ENCODE assay signal across 19 cellular contexts in the genomic region with DNA sequence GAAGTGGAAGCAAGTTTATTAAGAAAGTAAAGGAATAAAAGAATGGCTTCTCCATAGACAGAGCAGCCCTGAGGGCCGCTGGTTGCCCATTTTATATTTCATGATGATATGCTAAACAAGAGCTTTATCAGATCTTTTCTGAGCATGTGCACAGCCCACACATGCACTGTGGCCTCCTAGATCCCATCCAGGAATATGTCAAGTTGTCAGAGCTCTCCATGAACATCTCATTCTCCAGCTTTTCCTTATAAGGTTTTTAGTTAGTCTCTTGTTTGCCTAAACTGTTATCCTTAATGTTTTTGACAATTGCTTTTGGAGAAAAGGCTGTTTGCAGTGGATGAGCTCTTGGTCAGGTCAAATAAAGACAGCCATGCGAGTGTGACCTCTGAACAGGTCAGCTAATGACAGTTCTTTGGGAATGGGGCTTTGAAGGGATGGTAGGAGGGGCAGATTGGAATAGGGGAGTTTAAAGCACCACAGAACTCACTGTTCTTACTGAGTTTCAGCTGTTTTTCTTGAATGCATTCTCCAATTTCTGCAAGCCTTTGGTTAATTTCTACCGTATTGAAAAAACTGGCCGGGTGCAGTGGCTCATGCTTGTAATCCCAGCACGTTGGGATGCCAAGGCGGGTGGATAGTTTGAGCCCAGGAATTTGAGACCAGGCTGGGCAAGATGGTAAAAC.
DNase-seq lines count a peak whose midpoint lies in the region; ATAC-seq and TF ChIP-seq lines count a peak whose summit lies in the region.
"Had no signal": no experiment of that assay in that cellular context is flagged by ENCODE, and none has a peak within 500 bp of the region (broad histone marks: within the 10 kb centered on the region; RNA-seq: fewer than 3 reads in every experiment).

No MANE protein-coding gene starts in this region.

- H2BK5ac ChIP-seq in IMR-90 (ENCODE audit: low read depth, low read length, poor library complexity, severe bottlenecking) = no peak overlapping the region

- 100% methylated on average over 2 of the region's 6 CpGs; no CpG with 5 or more reads in 1 of the 2 experiments for WGBS in IMR-90 (ENCODE audit: extremely low coverage in 2 of 2, insufficient read length in 1 of 2), 2 experiments
- 69 to 76% methylated on average over 2 to 5 of the region's 6 CpGs for WGBS in gastroesophageal sphincter (ENCODE audit: low coverage in 1 of 2), 2 donors
- 85 to 94% (median 90%) methylated on average over 6 of the region's 6 CpGs for WGBS in spleen, 5 donors

- peaks cover 20% of the 10 kb centered on the region for H3K36me3 ChIP-seq in IMR-90 (ENCODE audit: control insufficient read depth, insufficient read depth, low read length)
- H3K36me3 ChIP-seq in gastroesophageal sphincter = peaks cover 0 to 55% of the 10 kb centered on the region in 2 donors
- peaks cover 0 to 100% (median 66%) of the 10 kb centered on the region in 6 donors for H3K36me3 ChIP-seq in spleen

- H3K4me1 Mint-ChIP-seq in type B pancreatic cell (ENCODE audit: unreplicated experiment) = peaks cover 15% of the 10 kb centered on the region

- peak overlapping the region; percentile 40; the same call in 1 of the 2 replicates for H2AK5ac ChIP-seq in IMR-90 (ENCODE audit: low read depth, low read length)

- peaks cover 6% of the 10 kb centered on the region for H3K9me1 ChIP-seq in IMR-90 (ENCODE audit: insufficient read depth, low read length)

- no peak overlapping the region for H3K18ac ChIP-seq in IMR-90 (ENCODE audit: low read depth, low read length)

- peaks cover 30% of the 10 kb centered on the region; the same call in 1 of the 2 replicates for H4K20me1 ChIP-seq in IMR-90 (ENCODE audit: insufficient read depth, low read length)

- no peak overlapping the region for H2BK15ac ChIP-seq in IMR-90 (ENCODE audit: low read depth, low read length)

- no peak overlapping the region for H4K91ac ChIP-seq in IMR-90 (ENCODE audit: insufficient read depth, low read depth, low read length)

- ATAC-seq in IMR-90 (ENCODE audit: low read depth) (no peak), gastroesophageal sphincter (no peak)
- ATAC-seq: activated naive CD8-positive, alpha-beta T cell treated with anti-CD3 and anti-CD28 coated beads, Interleukin-2, amount 50 U/mL, for 24 hours; naive thymus-derived CD8-positive, alpha-beta T cell; SK-N-SH treated with all-trans-retinoic acid at 6 μM for 48 hours had no signal

- no peak overlapping the region for H3K9ac ChIP-seq in IMR-90 (ENCODE audit: low read depth, low read length)

- H3K23ac ChIP-seq in IMR-90 (ENCODE audit: low read depth, low read length) = no peak overlapping the region

- in situ Hi-C loops in IMR-90 (cut with MboI; ENCODE audit: low sequenced_read_pairs) = no loop called here

- no peak overlapping the region for H3K4me2 ChIP-seq in IMR-90 (ENCODE audit: low read depth, low read length)

- H2BK20ac ChIP-seq in IMR-90 (ENCODE audit: low read depth, low read length) = no peak overlapping the region

- no peak overlapping the region for H4K8ac ChIP-seq in IMR-90 (ENCODE audit: low read depth in 2 of 2, low read length in 2 of 2)

- H3K9me3 Mint-ChIP-seq in type B pancreatic cell = no peaks in the 10 kb centered on the region
- H3K9me3 Mint-ChIP-seq: activated naive CD8-positive, alpha-beta T cell treated with anti-CD3 and anti-CD28 coated beads, Interleukin-2, amount 50 U/mL, for 24 hours; HFFc6; naive thymus-derived CD8-positive, alpha-beta T cell had no signal

- no peak overlapping the region for H3K4me3 ChIP-seq in IMR-90 (ENCODE audit: insufficient read depth, low read depth, low read length)
- no peak overlapping the region for H3K4me3 ChIP-seq in gastroesophageal sphincter
- no peak overlapping the region for H3K4me3 ChIP-seq in spleen
- H3K4me3 ChIP-seq: cardiac muscle cell, Peyer's patch, suprapubic skin had no signal

- no peak for TF ChIP-seq EP300 in gastroesophageal sphincter (IDR thresholded peaks at IDR 0.05)

- H2AFZ ChIP-seq in IMR-90 (replicated peaks; ENCODE audit: low read length, poor library complexity) = no peak overlapping the region

- intact Hi-C loops in IMR-90 (cut with micrococcal nuclease) = no loop called here
- intact Hi-C loops in spleen (cut with DNase I; ENCODE audit: low total_unique reads) = no loop called here

- no peak overlapping the region for H3K14ac ChIP-seq in IMR-90 (replicated peaks; ENCODE audit: low read depth, low read length)

- no peak overlapping the region for H3K4me3 Mint-ChIP-seq in type B pancreatic cell
- H3K4me3 Mint-ChIP-seq: activated naive CD8-positive, alpha-beta T cell treated with anti-CD3 and anti-CD28 coated beads, Interleukin-2, amount 50 U/mL, for 24 hours; HFFc6; naive thymus-derived CD8-positive, alpha-beta T cell had no signal

- TF ChIP-seq RAD21 in IMR-90 (IDR thresholded peaks at IDR 0.05; ENCODE audit: low read length) = no peak

- POLR2A ChIA-PET in IMR-90 (lab: Charles Lee; ENCODE audit: unreplicated experiment) = no interaction called here

- no peak for DNase-seq in IMR-90
- DNase-seq in spleen = no peak
- no peak for DNase-seq in NCI-H2029 (lab: John Stamatoyannopoulos, UW)
- DNase-seq in dermis blood vessel endothelial cell = no peak
- no peak for DNase-seq in type B pancreatic cell (ENCODE audit: extremely low spot score, unreplicated experiment)
- DNase-seq: activated naive CD8-positive, alpha-beta T cell treated with anti-CD3 and anti-CD28 coated beads, Interleukin-2, amount 50 U/mL, for 24 hours; DMS79 treated with DMSO at 0.1 percent for 48 hours; effector memory CD4-positive, alpha-beta T cell; HFFc6; hypothalamus; mesendoderm; naive thymus-derived CD8-positive, alpha-beta T cell; Peyer's patch; stimulated activated CD8-positive, alpha-beta memory T cell treated with anti-CD3 and anti-CD28 coated beads, Interleukin-4, amount 100 ng/mL, for 48 hours had no signal

- H3K4me1 ChIP-seq in IMR-90 (ENCODE audit: control insufficient read depth, insufficient read depth, low read length) (peaks cover 3% of the 10 kb centered on the region), gastroesophageal sphincter (peaks cover 10 to 66% (median 19%) of the 10 kb centered on the region in 3 donors), spleen (peaks cover 0 to 33% (median 4%) of the 10 kb centered on the region in 6 donors)
- H3K4me1 ChIP-seq: Peyer's patch had no signal

- H2BK120ac ChIP-seq in IMR-90 (ENCODE audit: low read depth, low read length) = no peak overlapping the region; the same call in 1 of the 2 replicates

- H3K56ac ChIP-seq in IMR-90 (ENCODE audit: extremely low read depth, insufficient read depth, low read length) = no peak overlapping the region

- TF ChIP-seq CTCF in IMR-90 (conservative IDR thresholded peaks at IDR 0.05; ENCODE audit: low read depth, low read length) = no peak
- no peak for TF ChIP-seq CTCF in gastroesophageal sphincter (IDR thresholded peaks at IDR 0.05)
- TF ChIP-seq CTCF in spleen (IDR thresholded peaks at IDR 0.05 in 8 of 11, conservative IDR thresholded peaks at IDR 0.05 in 3 of 11) = no peak
- no peak for TF ChIP-seq CTCF in type B pancreatic cell (conservative IDR thresholded peaks at IDR 0.05)

- no peaks in the 10 kb centered on the region for H3K9me3 ChIP-seq in IMR-90 (ENCODE audit: control insufficient read depth, insufficient read depth, low read length)
- H3K9me3 ChIP-seq in gastroesophageal sphincter = no peaks in the 10 kb centered on the region
- no peaks in the 10 kb centered on the region for H3K9me3 ChIP-seq in spleen
- H3K9me3 ChIP-seq: Peyer's patch, suprapubic skin had no signal

- H3K4ac ChIP-seq in IMR-90 (ENCODE audit: low read depth, low read length) = no peak overlapping the region

- no peaks in the 10 kb centered on the region for H3K27me3 ChIP-seq in IMR-90 (ENCODE audit: control insufficient read depth, insufficient read depth, low read length)
- no peaks in the 10 kb centered on the region for H3K27me3 ChIP-seq in gastroesophageal sphincter
- no peaks in the 10 kb centered on the region for H3K27me3 ChIP-seq in spleen (replicated peaks in 1 of 7)
- H3K27me3 ChIP-seq: cardiac muscle cell, Peyer's patch, suprapubic skin had no signal

- BruUV-seq in IMR-90 (replicated peaks; lab: Mats Ljungman, UMichigan) = no TSS peak

- no peaks in the 10 kb centered on the region for H3K27me3 Mint-ChIP-seq in type B pancreatic cell
- H3K27me3 Mint-ChIP-seq: activated naive CD8-positive, alpha-beta T cell treated with anti-CD3 and anti-CD28 coated beads, Interleukin-2, amount 50 U/mL, for 24 hours; naive thymus-derived CD8-positive, alpha-beta T cell had no signal

- H3K36me3 Mint-ChIP-seq in type B pancreatic cell = peaks cover 40% of the 10 kb centered on the region

- dilution Hi-C loops in IMR-90 (cut with HindIII; ENCODE audit: low sequenced_read_pairs, unreplicated experiment) = no loop called here

- no peak overlapping the region for H2AK9ac ChIP-seq in IMR-90 (replicated peaks; ENCODE audit: low read depth, low read length, poor library complexity)

- no peak overlapping the region for H3K27ac ChIP-seq in IMR-90 (ENCODE audit: insufficient read depth, low read length)
- peak overlapping the region; percentile 79 for H3K27ac ChIP-seq in angular gyrus (ENCODE audit: low read depth, low read length)
- peak overlapping the region; percentile 8 to 61 (median 48) for H3K27ac ChIP-seq in gastroesophageal sphincter
- peak overlapping the region in 7 of 8 donors; percentile 21 to 57 (median 50) for H3K27ac ChIP-seq in spleen
- H3K27ac ChIP-seq: cardiac muscle cell, Peyer's patch, suprapubic skin had no signal

- no peak overlapping the region for H3K27ac Mint-ChIP-seq in type B pancreatic cell
- H3K27ac Mint-ChIP-seq: activated naive CD8-positive, alpha-beta T cell treated with anti-CD3 and anti-CD28 coated beads, Interleukin-2, amount 50 U/mL, for 24 hours had no signal

- no peak overlapping the region for H4K5ac ChIP-seq in IMR-90 (ENCODE audit: low read depth, low read length)

- H3K79me1 ChIP-seq in IMR-90 (ENCODE audit: low read depth in 1 of 2, low read length in 2 of 2) = peaks cover 32 to 64% of the 10 kb centered on the region in 2 experiments

- no peak for TF ChIP-seq POLR2A in IMR-90 (IDR thresholded peaks at IDR 0.05; ENCODE audit: low read depth, low read length)
- no peak for TF ChIP-seq POLR2A in gastroesophageal sphincter (IDR thresholded peaks at IDR 0.05)
- no peak for TF ChIP-seq POLR2A in spleen (IDR thresholded peaks at IDR 0.05)

- CTCF ChIA-PET in IMR-90 (lab: Yijun Ruan, JAX) = no interaction called here

TF ChIP-seq in IMR-90, 13 proteins besides CTCF, POLR2A, EP300 and RAD21 (continues in another document):
- TF ChIP-seq MAFK (IDR thresholded peaks at IDR 0.05; ENCODE audit: low read depth, low read length) = no peak
- TF ChIP-seq CEBPB (IDR thresholded peaks at IDR 0.05; ENCODE audit: low read depth, low read length) = no peak
- TF ChIP-seq RFX5 (IDR thresholded peaks at IDR 0.05; ENCODE audit: low read depth, low read length) = no peak
